8 cellular contexts compared by ENCODE assay signal in the genomic region with DNA sequence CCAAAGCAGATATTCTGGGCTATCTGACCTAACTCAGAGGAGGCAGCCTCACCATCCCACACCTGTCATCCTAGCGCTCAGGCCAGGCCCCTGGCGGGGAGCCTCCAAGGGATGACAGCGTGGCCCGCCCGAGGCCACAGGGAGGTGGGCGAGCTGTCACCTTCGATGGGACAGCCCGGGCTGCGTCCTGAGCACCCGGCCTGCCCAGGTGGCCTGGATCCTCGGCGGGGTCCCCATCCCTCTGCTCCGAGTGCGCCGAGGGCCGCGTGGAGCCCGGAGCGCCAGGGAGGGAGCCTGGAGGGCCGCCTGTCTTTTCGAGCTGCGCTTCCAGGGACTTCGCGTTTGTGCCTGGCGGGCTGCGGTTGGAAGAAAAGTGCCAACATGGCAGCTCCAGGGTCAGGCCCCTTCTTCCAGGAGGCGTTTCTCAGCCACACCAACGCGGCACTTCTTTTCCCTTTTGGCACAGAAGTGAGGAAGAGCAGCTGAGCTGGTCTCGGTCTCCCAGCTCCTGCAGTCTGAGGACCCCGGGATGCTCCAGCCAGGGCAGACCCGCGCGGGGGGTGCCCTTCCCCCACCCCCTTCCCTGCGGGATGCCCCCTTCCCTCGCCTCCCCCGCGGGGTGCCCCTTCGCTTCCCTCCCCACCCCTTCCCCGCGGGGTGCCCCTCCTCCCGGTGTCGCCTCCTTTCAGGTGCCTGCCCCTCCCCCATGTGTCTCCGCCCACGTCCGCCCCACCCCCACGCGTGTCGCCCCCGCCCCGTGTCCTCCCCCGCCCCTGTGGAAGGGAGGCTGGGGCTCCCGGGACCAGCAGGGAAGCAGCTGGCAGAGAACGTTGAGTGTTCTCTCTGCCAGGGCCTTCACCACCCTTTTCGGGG. TPM values are rescaled to one million over a fixed set of nuclear protein-coding genes. Genes with fewer than 3 reads are reported as not detected.
A peak's percentile ranks its signal among the peaks of the same experiment; 100 is the strongest.
DNase-seq lines count a peak whose midpoint lies in the region; ATAC-seq, FAIRE-seq and TF ChIP-seq lines count a peak whose summit lies in the region.

No MANE protein-coding gene starts in this region.

- H2AFZ ChIP-seq in keratinocyte (ENCODE audit: control insufficient read depth, low read length) = peak overlapping the region; percentile 73

- FAIRE-seq in bronchial epithelial cell (lab: Jason Lieb, UNC) (no peak), keratinocyte (lab: Jason Lieb, UNC) (no peak)

- H3K4me3 ChIP-seq in bronchial epithelial cell (ENCODE audit: low read depth, low read length) (peak overlapping the region; percentile 61), keratinocyte (ENCODE audit: control insufficient read depth in 2 of 3, extremely low read depth in 1 of 3, insufficient read depth in 2 of 3, low read depth in 1 of 3, low read length in 3 of 3) (peak overlapping the region; percentile 32 to 62 (median 45))

- POLR2A ChIA-PET in HEK293T (lab: Yijun Ruan, JAX) = interaction anchor here (0.8 to 2.2 kb wide), 5 partner anchors 9 to 42 kb away, joined by 3 to 18 read pairs (median 4); a partner anchor contains a TSS

- no peaks in the 10 kb centered on the region for H4K20me1 ChIP-seq in keratinocyte (ENCODE audit: control insufficient read depth, extremely low read depth, insufficient read depth, low read length)

- H3K27me3 ChIP-seq in bronchial epithelial cell (ENCODE audit: control insufficient read depth, insufficient read depth, low read length) (no peaks in the 10 kb centered on the region), keratinocyte (ENCODE audit: control insufficient read depth, extremely low read depth, insufficient read depth, low read length) (no peaks in the 10 kb centered on the region)

- dilution Hi-C loops in keratinocyte (cut with MboI; ENCODE audit: extremely low pct_ligation_motif_present, low sequenced_read_pairs) = no loop called here

- no peak for TF ChIP-seq CTCF in bronchial epithelial cell (IDR thresholded peaks at IDR 0.05; ENCODE audit: insufficient read depth, low read length, severe bottlenecking)
- no peak for TF ChIP-seq CTCF in keratinocyte (optimal IDR thresholded peaks at IDR 0.05 in 1 of 3, IDR thresholded peaks at IDR 0.05 in 1 of 3, conservative IDR thresholded peaks at IDR 0.05 in 1 of 3; ENCODE audit: extremely low read depth in 1 of 3, insufficient read depth in 2 of 3, low read length in 3 of 3)

- H3K27ac ChIP-seq in keratinocyte (ENCODE audit: control insufficient read depth, insufficient read depth, low read length) = no peak overlapping the region

- no peaks in the 10 kb centered on the region for H3K79me2 ChIP-seq in keratinocyte (ENCODE audit: control insufficient read depth, insufficient read depth, low read length)

- H3K9me3 ChIP-seq in keratinocyte (ENCODE audit: control insufficient read depth, low read depth, low read length) = no peaks in the 10 kb centered on the region

- H3K36me3 ChIP-seq in bronchial epithelial cell (ENCODE audit: control insufficient read depth, insufficient read depth, low read length) = no peaks in the 10 kb centered on the region
- H3K36me3 ChIP-seq in keratinocyte (ENCODE audit: control insufficient read depth in 2 of 2, extremely low read depth in 1 of 2, insufficient read depth in 2 of 2, low read length in 2 of 2) = no peaks in the 10 kb centered on the region

- ATAC-seq in GM18861 (IDR thresholded peaks at IDR 0.05; ENCODE audit: unreplicated experiment) = no peak

- H3K9ac ChIP-seq in keratinocyte (ENCODE audit: control insufficient read depth, extremely low read depth, insufficient read depth, low read length) = peak overlapping the region; percentile 71

- H3K9me1 ChIP-seq in keratinocyte (ENCODE audit: control insufficient read depth, extremely low read depth, insufficient read depth, low read length) = no peaks in the 10 kb centered on the region

- H3K4me2 ChIP-seq in keratinocyte (ENCODE audit: control insufficient read depth, extremely low read depth, insufficient read depth, low read depth, low read length) = peak overlapping the region; percentile 82

- H3K4me1 ChIP-seq in keratinocyte (ENCODE audit: control insufficient read depth, extremely low read depth, insufficient read depth, low read length) = no peaks in the 10 kb centered on the region

- CTCF ChIA-PET in HEK293T (lab: Yijun Ruan, JAX) = interaction anchor here (0.8 to 2.3 kb wide), 2 partner anchors 9 to 49 kb away, joined by 3 to 8 read pairs; no protein-coding TSS in a partner anchor

- DNase-seq in Daoy (ENCODE audit: low read depth) (peak; percentile 12), HEK293T (ENCODE audit: extremely low spot score) (peak; percentile 11), T-helper 1 cell (peak in 3 of 5 donors; percentile 33 to 39 (median 36)), bronchial epithelial cell (ENCODE audit: low read depth) (no peak), keratinocyte (ENCODE audit: low read depth, low spot score) (no peak), hippocampal formation (lab: John Stamatoyannopoulos, UW) (no peak)
- peak; percentile 19 for DNase-seq in stimulated activated CD4-positive, alpha-beta T cell treated with anti-CD3 and anti-CD28 coated beads, Interleukin-1b, Interleukin-23, amount 100 ng/mL, for 48 hours

TF ChIP-seq in HEK293T, 16 proteins besides CTCF, POLR2A, EP300 and RAD21:
- TF ChIP-seq ARNT (IDR thresholded peaks at IDR 0.05) = no peak
- 0 out of 2 replicates have a peak, but pooled peaks have one; percentile 17 for TF ChIP-seq L3MBTL2 (conservative IDR thresholded peaks at IDR 0.05)

RNA-seq across cellular contexts. Expression of a gene that starts 42.3 kb away (rescaled TPM):
- total RNA-seq in Daoy (2014; rRNA removed; shearing (Covaris generic)) = 0.89 and 1.4 TPM in 2 replicates
- 0.26 and 1.5 TPM in 2 replicates for total RNA-seq in bronchial epithelial cell
- polyA plus RNA-seq in keratinocyte = 0.07 to 0.13 TPM (median 0.09 TPM) in 3 replicates
- 0.10 TPM for polyA plus RNA-seq in keratinocyte (2011; ENCODE audit: low read depth)
- 0.10 and 0.11 TPM in 2 replicates for polyA plus RNA-seq in keratinocyte (2011; cell fraction: cytosol; rRNA removed)
- 0.21 and 0.22 TPM in 2 replicates for polyA plus RNA-seq in keratinocyte (2011; cell fraction: nucleus; rRNA removed)
- polyA plus RNA-seq in keratinocyte (2012; ENCODE audit: low replicate concordance) = 0.13 and 0.17 TPM in 2 replicates
- polyA minus RNA-seq in keratinocyte = 0.10 to 0.13 TPM in 2 of 3 replicates, not detected in the other
- not detected for polyA minus RNA-seq in keratinocyte (2011; cell fraction: cytosol; rRNA and poly(A)+ RNA removed)
- 0.21 and 0.23 TPM in 2 replicates for polyA minus RNA-seq in keratinocyte (2011; cell fraction: nucleus; rRNA and poly(A)+ RNA removed)

Comparison
In these comparisons a context has a peak if more than half of its experiments do, and no peak if none do; other contexts are left out.
1. DNase-seq: peak in Daoy (single experiment), HEK293T (single experiment), T-helper 1 cell (3 of 5) and stimulated activated CD4-positive, alpha-beta T cell treated with anti-CD3 and anti-CD28 coated beads, Interleukin-1b, Interleukin-23, amount 100 ng/mL, for 48 hours (single experiment); none in bronchial epithelial cell (single experiment), keratinocyte (single experiment) and hippocampal formation (0 of 2).